Comparison of ENCODE assay signal across 32 cellular contexts in the genomic region with DNA sequence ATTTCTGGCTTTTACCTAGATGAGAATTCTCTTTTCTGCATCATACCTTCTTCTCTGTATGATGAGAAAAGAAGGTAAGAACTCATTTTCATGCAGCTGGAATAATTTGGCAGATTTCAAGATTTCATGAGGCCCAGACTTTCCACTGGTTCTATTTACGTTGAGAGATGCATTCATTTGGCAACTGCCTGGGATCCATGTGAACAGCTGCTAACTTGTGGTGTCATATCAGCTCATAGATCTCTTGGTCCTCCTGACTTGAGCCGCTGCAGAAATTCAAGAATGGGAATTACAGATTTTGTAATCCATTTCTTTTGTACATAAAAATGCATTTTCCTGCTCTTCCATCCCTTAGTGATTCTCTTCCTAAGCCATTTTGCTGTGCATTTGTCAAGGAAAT. TPM values are rescaled to one million over a fixed set of nuclear protein-coding genes. Genes with fewer than 3 reads are reported as not detected.
"Had no signal": no experiment of that assay in that cellular context is flagged by ENCODE, and none has a peak within 500 bp of the region (broad histone marks: within the 10 kb centered on the region; RNA-seq: fewer than 3 reads in every experiment).

No MANE protein-coding gene starts in this region.

- H3K36me3 ChIP-seq: gastroesophageal sphincter, heart right ventricle, left lung, prostate gland, right atrium auricular region, stomach, thyroid gland, vagina had no signal

- H3K9me3 Mint-ChIP-seq: dendritic cell treated with granulocyte-macrophage colony-stimulating factor and Interleukin-4, amounts not matched to agents 40 ng/mL and 50 ng/mL, for 4 days; endodermal cell; nephron; stimulated activated effector memory CD8-positive, alpha-beta T cell treated with anti-CD3 and anti-CD28 coated beads, Interleukin-12 subunit alpha, Interleukin-12 subunit beta, amount 100 ng/mL, for 72 hours had no signal

- H3K36me3 Mint-ChIP-seq: mesothelial cell of epicardium; naive thymus-derived CD4-positive, alpha-beta T cell; stimulated activated effector memory CD8-positive, alpha-beta T cell treated with anti-CD3 and anti-CD28 coated beads, Interleukin-12 subunit alpha, Interleukin-12 subunit beta, amount 100 ng/mL, for 72 hours had no signal

- H3K27ac ChIP-seq: epithelial cell of prostate, foreskin keratinocyte, gastroesophageal sphincter, heart right ventricle, left lung, prostate gland, right atrium auricular region, stomach, thyroid gland, vagina had no signal

- H3K4me3 ChIP-seq: gastroesophageal sphincter, heart right ventricle, left lung, mucosa of descending colon, prostate gland, right atrium auricular region, stomach, thyroid gland, vagina had no signal

- H3K4me3 Mint-ChIP-seq: dendritic cell treated with granulocyte-macrophage colony-stimulating factor and Interleukin-4, amounts not matched to agents 40 ng/mL and 50 ng/mL, for 4 days; endodermal cell; mesothelial cell of epicardium; naive thymus-derived CD4-positive, alpha-beta T cell; nephron; stimulated activated effector memory CD8-positive, alpha-beta T cell treated with anti-CD3 and anti-CD28 coated beads, Interleukin-12 subunit alpha, Interleukin-12 subunit beta, amount 100 ng/mL, for 72 hours had no signal

- H3K4me1 ChIP-seq: foreskin keratinocyte, gastroesophageal sphincter, heart right ventricle, left lung, prostate gland, right atrium auricular region, stomach, thyroid gland, vagina had no signal

- H3K4me1 Mint-ChIP-seq: endodermal cell; mesothelial cell of epicardium; naive thymus-derived CD4-positive, alpha-beta T cell; stimulated activated effector memory CD8-positive, alpha-beta T cell treated with anti-CD3 and anti-CD28 coated beads, Interleukin-12 subunit alpha, Interleukin-12 subunit beta, amount 100 ng/mL, for 72 hours had no signal

- H3K9me3 ChIP-seq: gastroesophageal sphincter, left lung, mucosa of descending colon, prostate gland, thyroid gland, vagina had no signal

- H3K27ac Mint-ChIP-seq: dendritic cell treated with granulocyte-macrophage colony-stimulating factor and Interleukin-4, amounts not matched to agents 40 ng/mL and 50 ng/mL, for 4 days; endodermal cell; mesothelial cell of epicardium; naive thymus-derived CD4-positive, alpha-beta T cell; stimulated activated effector memory CD8-positive, alpha-beta T cell treated with anti-CD3 and anti-CD28 coated beads, Interleukin-12 subunit alpha, Interleukin-12 subunit beta, amount 100 ng/mL, for 72 hours had no signal

- H3K27me3 ChIP-seq: foreskin keratinocyte, gastroesophageal sphincter, heart right ventricle, left lung, right atrium auricular region, stomach, thyroid gland, vagina had no signal

- DNase-seq: effector CD8-positive, alpha-beta T cell; endodermal cell; foreskin keratinocyte; heart right ventricle; hippocampal formation; left cardiac atrium; left lung; mesenchymal stem cell; mucosa of descending colon; naive thymus-derived CD4-positive, alpha-beta T cell; nucleus accumbens; stimulated activated CD4-positive, alpha-beta T cell treated with anti-CD3 and anti-CD28 coated beads, Interleukin-2, amount 100 ng/mL, for 24 hours; stimulated activated CD4-positive, alpha-beta T cell treated with anti-CD3 and anti-CD28 coated beads, Interleukin-4, amount 100 ng/mL, for 24 hours; stimulated activated naive CD4-positive, alpha-beta T cell treated with Interleukin-2 at 50 U/mL for 16 hours; stomach; thyroid gland; trophoblast cell had no signal

- ATAC-seq: esophagus mucosa; foreskin keratinocyte; gastroesophageal sphincter; heart right ventricle; left cardiac atrium; left lung; mucosa of descending colon; naive thymus-derived CD4-positive, alpha-beta T cell; sciatic nerve; stimulated activated effector memory CD8-positive, alpha-beta T cell treated with anti-CD3 and anti-CD28 coated beads, Interleukin-12 subunit alpha, Interleukin-12 subunit beta, amount 100 ng/mL, for 72 hours had no signal

RNA-seq across cellular contexts. Expression of gene C1orf87, which starts 17.1 kb away (rescaled TPM):
- total RNA-seq: endodermal cell; esophagus mucosa; foreskin keratinocyte; heart right ventricle; kidney epithelial cell; left cardiac atrium; lung microvascular endothelial cell; mesothelial cell of epicardium; naive thymus-derived CD4-positive, alpha-beta T cell; right atrium auricular region; sciatic nerve; skeletal muscle tissue; stomach; thyroid gland; ureter; vagina had no signal
